In the genomic region with DNA sequence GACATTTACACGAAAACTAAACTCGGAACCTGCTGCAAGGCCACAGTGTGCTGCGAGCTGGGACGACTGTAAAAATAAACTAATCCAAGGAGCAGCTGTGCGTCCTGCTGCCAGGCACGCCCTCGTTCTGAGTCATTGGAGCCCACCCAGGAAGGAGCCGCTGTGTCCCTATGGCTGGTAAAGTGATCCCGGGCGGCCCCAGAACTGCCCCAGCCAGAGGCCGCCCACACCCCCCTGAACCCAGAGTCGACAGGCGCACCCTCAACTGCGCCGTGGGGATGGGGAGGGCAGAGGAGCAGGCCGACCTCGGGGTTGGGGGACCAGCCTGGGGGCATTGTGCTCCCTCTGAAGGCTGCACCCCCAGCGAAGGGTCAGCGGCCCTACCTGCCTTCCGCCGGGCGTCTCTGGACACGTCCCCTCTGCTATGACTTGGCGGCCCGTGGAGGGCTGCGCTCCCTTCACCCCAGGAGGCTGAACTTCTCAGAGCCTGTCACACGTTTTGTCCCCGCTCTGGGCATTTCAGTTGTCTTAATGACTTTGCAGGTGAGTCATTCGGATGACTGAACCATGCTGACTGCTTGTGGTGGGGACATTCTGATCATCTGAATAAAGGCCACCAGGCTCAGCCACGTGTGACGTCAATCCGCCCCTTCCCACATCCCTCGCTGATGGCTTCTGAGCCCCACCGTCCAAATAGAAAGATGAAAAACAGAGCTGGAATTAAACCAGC, we compare ENCODE assay signal across 10 cellular contexts.
DNase-seq lines count a peak whose midpoint lies in the region; ATAC-seq and TF ChIP-seq lines count a peak whose summit lies in the region.
"Had no signal": no experiment of that assay in that cellular context is flagged by ENCODE, and none has a peak within 500 bp of the region (broad histone marks: within the 10 kb centered on the region; RNA-seq: fewer than 3 reads in every experiment).

No MANE protein-coding gene starts in this region.

- peaks cover 3% of the 10 kb centered on the region for H3K9me3 Mint-ChIP-seq in stimulated activated effector memory CD8-positive, alpha-beta T cell treated with anti-CD3 and anti-CD28 coated beads, Interleukin-12 subunit alpha, Interleukin-12 subunit beta, amount 100 ng/mL, for 72 hours

- H3K4me3 Mint-ChIP-seq in stimulated activated effector memory CD8-positive, alpha-beta T cell treated with anti-CD3 and anti-CD28 coated beads, Interleukin-12 subunit alpha, Interleukin-12 subunit beta, amount 100 ng/mL, for 72 hours = no peak overlapping the region

- peak; percentile 72 for DNase-seq in HCEC 1CT
- DNase-seq in glomerular visceral epithelial cell (ENCODE audit: extremely low spot score) = peak; percentile 75
- no peak for DNase-seq in stimulated activated effector memory CD8-positive, alpha-beta T cell treated with anti-CD3 and anti-CD28 coated beads, Interleukin-12 subunit alpha, Interleukin-12 subunit beta, amount 100 ng/mL, for 72 hours (ENCODE audit: low spot score in 2 of 2)
- no peak for DNase-seq in NCI-H748 treated with DMSO at 0.1 percent for 48 hours (lab: John Stamatoyannopoulos, UW)
- no peak for DNase-seq in activated naive CD4-positive, alpha-beta T cell treated with anti-CD3 and anti-CD28 coated beads, Interleukin-2, amount 50 U/mL, for 16 hours
- DNase-seq: NCI-H1436 treated with DMSO at 0.1 percent for 48 hours; stimulated activated CD8-positive, alpha-beta memory T cell treated with anti-CD3 and anti-CD28 coated beads, Interleukin-4, amount 100 ng/mL, for 48 hours had no signal

- no peaks in the 10 kb centered on the region for H3K36me3 Mint-ChIP-seq in stimulated activated effector memory CD8-positive, alpha-beta T cell treated with anti-CD3 and anti-CD28 coated beads, Interleukin-12 subunit alpha, Interleukin-12 subunit beta, amount 100 ng/mL, for 72 hours

- ATAC-seq in SK-N-SH treated with all-trans-retinoic acid at 6 μM for 48 hours (peak; percentile 23), HG03342 (IDR thresholded peaks at IDR 0.05; ENCODE audit: unreplicated experiment) (no peak), HG03354 (IDR thresholded peaks at IDR 0.05; ENCODE audit: poor library complexity, severe bottlenecking, unreplicated experiment) (no peak)
- ATAC-seq in stimulated activated effector memory CD8-positive, alpha-beta T cell treated with anti-CD3 and anti-CD28 coated beads, Interleukin-12 subunit alpha, Interleukin-12 subunit beta, amount 100 ng/mL, for 72 hours = peak; percentile 68

- no peak overlapping the region for H3K27ac Mint-ChIP-seq in stimulated activated effector memory CD8-positive, alpha-beta T cell treated with anti-CD3 and anti-CD28 coated beads, Interleukin-12 subunit alpha, Interleukin-12 subunit beta, amount 100 ng/mL, for 72 hours

- H3K4me1 Mint-ChIP-seq in stimulated activated effector memory CD8-positive, alpha-beta T cell treated with anti-CD3 and anti-CD28 coated beads, Interleukin-12 subunit alpha, Interleukin-12 subunit beta, amount 100 ng/mL, for 72 hours = no peaks in the 10 kb centered on the region

TF ChIP-seq in SK-N-SH treated with all-trans-retinoic acid at 6 μM for 48 hours, 23 proteins besides CTCF, POLR2A, EP300 and RAD21:
- TF ChIP-seq ZNF565 (CRISPR knock-in tag; conservative IDR thresholded peaks at IDR 0.05; ENCODE audit: low read depth) (no peak), ZFP3 (CRISPR knock-in tag; IDR thresholded peaks at IDR 0.05) (no peak), TCF4 (CRISPR knock-in tag; IDR thresholded peaks at IDR 0.05; ENCODE audit: borderline replicate concordance) (no peak), BACH2 (CRISPR knock-in tag; IDR thresholded peaks at IDR 0.05; ENCODE audit: borderline replicate concordance) (no peak), ZNF8 (CRISPR knock-in tag; IDR thresholded peaks at IDR 0.05) (no peak), PATZ1 (CRISPR knock-in tag; IDR thresholded peaks at IDR 0.05; ENCODE audit: borderline replicate concordance) (no peak), ZNF70 (CRISPR knock-in tag; IDR thresholded peaks at IDR 0.05) (no peak), TOX (CRISPR knock-in tag; IDR thresholded peaks at IDR 0.05; ENCODE audit: borderline replicate concordance) (no peak), ARNTL (CRISPR knock-in tag; IDR thresholded peaks at IDR 0.05; ENCODE audit: borderline replicate concordance, low read depth) (no peak), CSRNP3 (CRISPR knock-in tag; IDR thresholded peaks at IDR 0.05) (no peak), ZC3H10 (CRISPR knock-in tag; IDR thresholded peaks at IDR 0.05) (no peak), RARB (CRISPR knock-in tag; IDR thresholded peaks at IDR 0.05) (no peak), OSR1 (CRISPR knock-in tag; IDR thresholded peaks at IDR 0.05) (no peak)
- TF ChIP-seq, protein P1, sequence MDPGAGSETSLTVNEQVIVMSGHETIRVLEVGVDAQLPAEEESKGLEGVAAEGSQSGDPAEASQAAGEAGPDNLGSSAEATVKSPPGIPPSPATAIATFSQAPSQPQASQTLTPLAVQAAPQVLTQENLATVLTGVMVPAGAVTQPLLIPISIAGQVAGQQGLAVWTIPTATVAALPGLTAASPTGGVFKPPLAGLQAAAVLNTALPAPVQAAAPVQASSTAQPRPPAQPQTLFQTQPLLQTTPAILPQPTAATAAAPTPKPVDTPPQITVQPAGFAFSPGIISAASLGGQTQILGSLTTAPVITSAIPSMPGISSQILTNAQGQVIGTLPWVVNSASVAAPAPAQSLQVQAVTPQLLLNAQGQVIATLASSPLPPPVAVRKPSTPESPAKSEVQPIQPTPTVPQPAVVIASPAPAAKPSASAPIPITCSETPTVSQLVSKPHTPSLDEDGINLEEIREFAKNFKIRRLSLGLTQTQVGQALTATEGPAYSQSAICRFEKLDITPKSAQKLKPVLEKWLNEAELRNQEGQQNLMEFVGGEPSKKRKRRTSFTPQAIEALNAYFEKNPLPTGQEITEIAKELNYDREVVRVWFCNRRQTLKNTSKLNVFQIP (CRISPR knock-in tag; IDR thresholded peaks at IDR 0.05; ENCODE audit: borderline replicate concordance, low read depth) = no peak
TF ChIP-seq in SK-N-SH treated with all-trans-retinoic acid at 6 μM for 48 hours: peak in this region for 0.

Comparison
In these comparisons a context has a peak if more than half of its experiments do, and no peak if none do; other contexts are left out.
1. DNase-seq: peak in HCEC 1CT (single experiment) and glomerular visceral epithelial cell (single experiment); none in stimulated activated effector memory CD8-positive, alpha-beta T cell treated with anti-CD3 and anti-CD28 coated beads, Interleukin-12 subunit alpha, Interleukin-12 subunit beta, amount 100 ng/mL, for 72 hours (0 of 2), NCI-H748 treated with DMSO at 0.1 percent for 48 hours (single experiment) and activated naive CD4-positive, alpha-beta T cell treated with anti-CD3 and anti-CD28 coated beads, Interleukin-2, amount 50 U/mL, for 16 hours (single experiment).
2. ATAC-seq: peak in SK-N-SH treated with all-trans-retinoic acid at 6 μM for 48 hours (single experiment) and stimulated activated effector memory CD8-positive, alpha-beta T cell treated with anti-CD3 and anti-CD28 coated beads, Interleukin-12 subunit alpha, Interleukin-12 subunit beta, amount 100 ng/mL, for 72 hours (single experiment); none in HG03342 (single experiment) and HG03354 (single experiment).